In the genomic region with DNA sequence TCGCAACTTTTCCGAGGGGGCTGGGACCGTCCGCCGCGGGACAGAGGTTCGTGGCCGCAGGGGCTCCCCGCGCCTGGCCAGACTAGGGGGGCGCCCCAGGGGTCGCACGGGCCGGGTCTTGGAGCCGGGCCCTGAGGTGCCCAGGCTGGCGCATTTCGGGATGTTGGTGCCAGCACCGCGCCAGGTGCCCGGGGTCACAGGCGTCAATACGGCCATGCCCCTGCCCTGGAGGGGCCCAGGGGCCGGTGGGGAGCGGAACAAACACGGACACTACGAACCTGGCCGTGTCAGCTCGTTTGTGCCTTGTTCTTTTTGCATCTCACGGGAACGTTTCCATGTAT, we compare ENCODE assay signal across 8 cellular contexts. TPM values are rescaled to one million over a fixed set of nuclear protein-coding genes. Genes with fewer than 3 reads are reported as not detected.
DNase-seq lines count a peak whose midpoint lies in the region; ATAC-seq and TF ChIP-seq lines count a peak whose summit lies in the region.

No MANE protein-coding gene starts in this region.

- peak; percentile 12 for ATAC-seq in GM18907 (IDR thresholded peaks at IDR 0.05; ENCODE audit: unreplicated experiment)
- no peak for ATAC-seq in gastroesophageal sphincter

- TF ChIP-seq CTCF in SU-DHL-6 (IDR thresholded peaks at IDR 0.05; ENCODE audit: insufficient read depth, low read length, poor library complexity, severe bottlenecking) (no peak), gastroesophageal sphincter (IDR thresholded peaks at IDR 0.05) (no peak), sigmoid colon (IDR thresholded peaks at IDR 0.05) (no peak)

- H4K20me1 ChIP-seq in SU-DHL-6 (ENCODE audit: low read depth, low read length) = no peaks in the 10 kb centered on the region

- no peak overlapping the region for H3K4me3 ChIP-seq in SU-DHL-6 (ENCODE audit: insufficient read depth, low read length, poor library complexity, severe bottlenecking)
- peak overlapping the region; percentile 24 to 62 for H3K4me3 ChIP-seq in gastroesophageal sphincter
- peak overlapping the region in 3 of 4 donors; percentile 37 to 59 (median 50) for H3K4me3 ChIP-seq in sigmoid colon

- H3K36me3 ChIP-seq in SU-DHL-6 (ENCODE audit: low read length) (no peaks in the 10 kb centered on the region), gastroesophageal sphincter (no peaks in the 10 kb centered on the region), sigmoid colon (no peaks in the 10 kb centered on the region)

- H3K4me1 ChIP-seq in gastroesophageal sphincter (peaks cover 0 to 21% (median 5%) of the 10 kb centered on the region in 3 donors), sigmoid colon (peaks cover 0 to 19% (median 14%) of the 10 kb centered on the region in 4 donors)

- no peak overlapping the region for H3K4me2 ChIP-seq in SU-DHL-6 (ENCODE audit: low read depth, low read length, poor library complexity, severe bottlenecking)

- no peaks in the 10 kb centered on the region for H3F3A ChIP-seq in SU-DHL-6 (ENCODE audit: insufficient read depth)

- no peaks in the 10 kb centered on the region for H3K79me2 ChIP-seq in SU-DHL-6 (ENCODE audit: insufficient read depth, low read length)

- DNase-seq in sigmoid colon (no peak), NCI-H1436 treated with DMSO at 0.1 percent for 48 hours (lab: John Stamatoyannopoulos, UW) (no peak), SW 1271 (lab: John Stamatoyannopoulos, UW) (no peak), H4 (ENCODE audit: low spot score) (no peak), NCI-H524 treated with DMSO at 0.1 percent for 48 hours (lab: John Stamatoyannopoulos, UW) (no peak)

- no peak overlapping the region for H3K9ac ChIP-seq in SU-DHL-6 (ENCODE audit: low read length)

- TF ChIP-seq POLR2A in gastroesophageal sphincter (IDR thresholded peaks at IDR 0.05) (no peak), sigmoid colon (IDR thresholded peaks at IDR 0.05) (no peak)

- 17 to 29% methylated on average over 2 to 4 of the region's 30 CpGs for whole genome bisulfite sequencing in gastroesophageal sphincter (ENCODE audit: low coverage in 1 of 2), 2 donors
- WGBS in sigmoid colon, 2 donors = 8 to 9% methylated on average over 30 of the region's 30 CpGs

- H3K27me3 ChIP-seq in SU-DHL-6 (ENCODE audit: low read length) = no peaks in the 10 kb centered on the region
- H3K27me3 ChIP-seq in gastroesophageal sphincter = peaks cover 75% of the 10 kb centered on the region
- H3K27me3 ChIP-seq in sigmoid colon = peaks cover 11 to 47% (median 32%) of the 10 kb centered on the region in 3 donors

- H3K9me3 ChIP-seq in SU-DHL-6 (ENCODE audit: insufficient read depth, low read length) = no peaks in the 10 kb centered on the region
- H3K9me3 ChIP-seq in gastroesophageal sphincter = no peaks in the 10 kb centered on the region
- no peaks in the 10 kb centered on the region for H3K9me3 ChIP-seq in sigmoid colon

- H3K27ac ChIP-seq in SU-DHL-6 (ENCODE audit: low read depth, low read length) (no peak overlapping the region), gastroesophageal sphincter (peak overlapping the region in 3 of 4 donors; percentile 56 to 77 (median 58)), sigmoid colon (peak overlapping the region; percentile 36 to 74 (median 55))

- TF ChIP-seq EP300 in gastroesophageal sphincter (IDR thresholded peaks at IDR 0.05) = no peak
- TF ChIP-seq EP300 in sigmoid colon (IDR thresholded peaks at IDR 0.05) = no peak

- no peaks in the 10 kb centered on the region for H3K9me2 ChIP-seq in SU-DHL-6 (replicated peaks; ENCODE audit: insufficient read depth, low read length)

- intact Hi-C loops in sigmoid colon (cut with DNase I) = no loop called here

- H2AFZ ChIP-seq in SU-DHL-6 (ENCODE audit: low read depth, low read length, severe bottlenecking) = peak overlapping the region; percentile 12

RNA-seq across cellular contexts. Expression of a gene that starts 0.4 kb away (rescaled TPM):
- total RNA-seq in gastroesophageal sphincter (1 to 10 TPM; 2.3 to 8.1 (median 5.2) TPM), sigmoid colon (1 to 10 TPM; 2.6 to 7.5 (median 4.6) TPM)
- polyA plus RNA-seq in sigmoid colon = 1 to 10 TPM; 1.2 to 3.7 (median 2.6) TPM
- 0.04 TPM in 1 of 2 replicates, not detected in the other for total RNA-seq in H4 (2014; rRNA removed; shearing (Covaris generic))

RNA-seq across cellular contexts. Expression of a gene that starts 40.8 kb away (rescaled TPM):
- 10 to 100 TPM; 48.6 to 69.6 (median 60.5) TPM for total RNA-seq in gastroesophageal sphincter
- 10 to 100 TPM; 64.2 to 82.4 (median 71.3) TPM for total RNA-seq in sigmoid colon
- polyA plus RNA-seq in sigmoid colon = 10 to 100 TPM; 32.1 to 59.9 (median 39.0) TPM
- 44.4 and 51.6 TPM in 2 replicates for total RNA-seq in H4 (2014; rRNA removed; shearing (Covaris generic))
